10 cellular contexts compared by ENCODE assay signal in genomic region chr1:109912873-109913272, GRCh38. TPM values are rescaled to one million over a fixed set of nuclear protein-coding genes. Genes with fewer than 3 reads are reported as not detected.
DNase-seq lines count a peak whose midpoint lies in the region; ATAC-seq and TF ChIP-seq lines count a peak whose summit lies in the region.
"Had no signal": no experiment of that assay in that cellular context is flagged by ENCODE, and none has a peak within 500 bp of the region (broad histone marks: within the 10 kb centered on the region; RNA-seq: fewer than 3 reads in every experiment).

No MANE protein-coding gene starts in this region.

- H3K4me3 Mint-ChIP-seq in HFFc6 = peak overlapping the region; percentile 92
- H3K4me3 Mint-ChIP-seq in stimulated activated memory B cell treated with anti-CD40 and anti-IgM and Interleukin-4, amounts not matched to agents 10 μg/mL and 1 μg/mL and 100 μg/mL, for 72 hours = peak overlapping the region; percentile 82

- H3K27me3 ChIP-seq in ascending aorta (no peaks in the 10 kb centered on the region), layer of hippocampus (ENCODE audit: control insufficient read depth, insufficient read depth, low read length) (no peaks in the 10 kb centered on the region)

- H3K27ac Mint-ChIP-seq in HFFc6 = peak overlapping the region; percentile 38
- H3K27ac Mint-ChIP-seq in stimulated activated memory B cell treated with anti-CD40 and anti-IgM and Interleukin-4, amounts not matched to agents 10 μg/mL and 1 μg/mL and 100 μg/mL, for 72 hours = no peak overlapping the region

- TF ChIP-seq CTCF in HFFc6 (IDR thresholded peaks at IDR 0.05) (no peak), ascending aorta (IDR thresholded peaks at IDR 0.05) (no peak)

- peaks cover 17% of the 10 kb centered on the region for H3K36me3 Mint-ChIP-seq in HFFc6 (ENCODE audit: low read depth)
- peaks cover 55% of the 10 kb centered on the region for H3K36me3 Mint-ChIP-seq in stimulated activated memory B cell treated with anti-CD40 and anti-IgM and Interleukin-4, amounts not matched to agents 10 μg/mL and 1 μg/mL and 100 μg/mL, for 72 hours

- peak overlapping the region; percentile 64 to 82 for H3K4me3 ChIP-seq in ascending aorta

- ATAC-seq in stimulated activated memory B cell treated with anti-CD40 and anti-IgM and Interleukin-4, amounts not matched to agents 10 μg/mL and 1 μg/mL and 100 μg/mL, for 72 hours = no peak
- ATAC-seq in GM19023 (IDR thresholded peaks at IDR 0.05; ENCODE audit: unreplicated experiment) = no peak
- no peak for ATAC-seq in esophagus mucosa

- intact Hi-C loops in ascending aorta (cut with DNase I) = no loop called here

- H3K9me3 ChIP-seq in ascending aorta = no peaks in the 10 kb centered on the region

- peak overlapping the region; percentile 72 to 84 for H3K27ac ChIP-seq in ascending aorta
- H3K27ac ChIP-seq in layer of hippocampus (ENCODE audit: low read depth, low read length) = peak overlapping the region; percentile 77
- H3K27ac ChIP-seq: VCaP had no signal

- H3K9me3 Mint-ChIP-seq in HFFc6 = no peaks in the 10 kb centered on the region
- no peaks in the 10 kb centered on the region for H3K9me3 Mint-ChIP-seq in stimulated activated memory B cell treated with anti-CD40 and anti-IgM and Interleukin-4, amounts not matched to agents 10 μg/mL and 1 μg/mL and 100 μg/mL, for 72 hours

- peak; percentile 43 for DNase-seq in HFFc6
- no peak for DNase-seq in ascending aorta (ENCODE audit: low spot score in 2 of 2)
- no peak for DNase-seq in foreskin melanocyte
- DNase-seq in SHP77 (lab: John Stamatoyannopoulos, UW) = no peak
- DNase-seq: NCI-H446 treated with DMSO at 0.1 percent for 48 hours had no signal

- peaks cover 68% of the 10 kb centered on the region for H3K4me1 Mint-ChIP-seq in HFFc6 (ENCODE audit: low read depth)
- H3K4me1 Mint-ChIP-seq in stimulated activated memory B cell treated with anti-CD40 and anti-IgM and Interleukin-4, amounts not matched to agents 10 μg/mL and 1 μg/mL and 100 μg/mL, for 72 hours = peaks cover 53% of the 10 kb centered on the region

- peaks cover 5 to 40% of the 10 kb centered on the region in 2 donors for H3K4me1 ChIP-seq in ascending aorta

- peaks cover 27 to 31% of the 10 kb centered on the region in 2 donors for H3K36me3 ChIP-seq in ascending aorta

- H3K27me3 Mint-ChIP-seq in HFFc6 (ENCODE audit: insufficient read depth) = no peaks in the 10 kb centered on the region; the same call in 1 of the 2 replicates
- peaks cover 10% of the 10 kb centered on the region for H3K27me3 Mint-ChIP-seq in stimulated activated memory B cell treated with anti-CD40 and anti-IgM and Interleukin-4, amounts not matched to agents 10 μg/mL and 1 μg/mL and 100 μg/mL, for 72 hours

RNA-seq across cellular contexts. Expression of gene CSF1, which starts 2.2 kb away (rescaled TPM):
- 10 to 100 TPM; 28.7 to 79.3 (median 72.4) TPM for total RNA-seq in HFFc6 (2021; fragmentation: NEBNext Ultra II Directional; extraction: Animal tissue kit (Norgen Biotek cat#: 25700))
- total RNA-seq in ascending aorta (140 TPM), esophagus mucosa (4.6 TPM)
